9 cellular contexts compared by ENCODE assay signal in the genomic region with DNA sequence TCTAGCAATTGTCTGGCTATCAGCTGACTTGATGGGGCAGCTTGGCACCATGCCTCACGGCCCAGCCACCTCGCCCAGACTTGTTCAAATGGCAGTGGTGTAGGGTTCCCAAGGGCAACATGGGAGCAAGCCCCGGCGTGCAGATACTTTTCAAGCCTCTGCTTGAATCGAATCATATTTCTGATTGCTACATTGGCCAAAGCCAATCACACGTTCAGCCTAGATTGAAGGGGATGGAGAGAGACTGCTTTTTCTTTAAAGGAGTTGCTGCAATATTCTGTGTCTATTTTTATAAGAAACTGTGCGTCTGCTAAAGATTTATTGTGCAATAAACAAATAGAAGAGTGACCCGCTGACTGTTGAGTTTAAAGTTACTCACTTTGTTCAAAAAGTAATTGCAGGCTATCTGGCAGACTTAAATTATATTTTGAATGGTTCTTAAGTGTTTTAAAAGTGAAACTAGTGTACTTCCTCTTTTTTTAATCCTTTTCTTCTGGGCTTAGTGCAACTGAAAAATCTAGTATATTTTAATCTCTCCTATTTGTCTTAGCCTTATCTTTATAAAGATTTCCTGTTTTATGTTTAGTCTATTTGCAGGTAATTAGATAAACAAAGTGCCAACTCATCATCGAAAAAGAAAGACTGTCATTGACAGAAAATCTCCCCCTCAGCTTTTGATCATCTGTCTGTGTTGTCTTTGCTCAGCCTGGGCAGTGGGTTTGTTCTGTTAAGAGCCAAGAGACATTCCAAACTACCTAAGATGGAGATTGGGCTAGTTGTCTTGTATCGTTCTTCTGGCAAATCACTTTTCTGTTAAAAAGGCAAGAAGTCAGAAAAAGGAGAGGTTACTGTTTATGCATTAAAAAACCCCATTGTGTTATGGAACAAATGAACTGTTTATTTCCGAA.
DNase-seq lines count a peak whose midpoint lies in the region; ATAC-seq and TF ChIP-seq lines count a peak whose summit lies in the region.
"Had no signal": no experiment of that assay in that cellular context is flagged by ENCODE, and none has a peak within 500 bp of the region (broad histone marks: within the 10 kb centered on the region; RNA-seq: fewer than 3 reads in every experiment).

No MANE protein-coding gene starts in this region.

- H2BK5ac ChIP-seq in neuronal stem cell (ENCODE audit: low read length), result no peak overlapping the region

- H2AFZ ChIP-seq in neuronal stem cell (ENCODE audit: low read length), result no peak overlapping the region

- WGBS in neuronal stem cell (ENCODE audit: extremely low coverage in 2 of 2, insufficient read length in 2 of 2, insufficient replicate concordance in 1 of 2), 2 donors, result no CpG with 5 or more reads among the region's 11 CpGs

- H3K27me3 ChIP-seq in vagina (no peaks in the 10 kb centered on the region), neuronal stem cell (ENCODE audit: control insufficient read depth in 3 of 3, insufficient read depth in 3 of 3, low read depth in 1 of 3, low read length in 3 of 3) (no peaks in the 10 kb centered on the region)

- H3K4me3 ChIP-seq in fibroblast of the aortic adventitia (ENCODE audit: low read depth, low read length) (peak overlapping the region; percentile 44), vagina (peak overlapping the region in 1 of 2 donors; percentile 24), neuronal stem cell (ENCODE audit: low read length in 2 of 2) (no peak overlapping the region)

- H3K4ac ChIP-seq in neuronal stem cell (ENCODE audit: low read length), result no peak overlapping the region

- H3K36me3 ChIP-seq in vagina (no peaks in the 10 kb centered on the region), neuronal stem cell (replicated peaks in 1 of 2; ENCODE audit: control insufficient read depth in 2 of 2, insufficient read depth in 2 of 2, low read length in 2 of 2) (peaks cover 0 to 9% of the 10 kb centered on the region in 2 donors)

- no peak for TF ChIP-seq CTCF in fibroblast of the aortic adventitia (IDR thresholded peaks at IDR 0.05; ENCODE audit: insufficient read depth, low read length)
- TF ChIP-seq CTCF in vagina (IDR thresholded peaks at IDR 0.05), result no peak

- no peak for TF ChIP-seq POLR2A in vagina (IDR thresholded peaks at IDR 0.05)

- H3K27ac ChIP-seq in vagina, result peak overlapping the region; percentile 42
- H3K27ac ChIP-seq in neuronal stem cell (replicated peaks; ENCODE audit: low read length), result no peak overlapping the region
- H3K27ac ChIP-seq: KMS-11 had no signal

- no peak overlapping the region for H2BK15ac ChIP-seq in neuronal stem cell (ENCODE audit: low read length)

- H2BK120ac ChIP-seq in neuronal stem cell (ENCODE audit: low read depth, low read length), result no peak overlapping the region

- ATAC-seq in GM18519 (IDR thresholded peaks at IDR 0.05; ENCODE audit: low FRiP score, unreplicated experiment) (peak; percentile 75), HG03135 (IDR thresholded peaks at IDR 0.05; ENCODE audit: unreplicated experiment) (peak; percentile 83), HG03280 (IDR thresholded peaks at IDR 0.05; ENCODE audit: unreplicated experiment) (no peak)

- no peak overlapping the region for H3K23ac ChIP-seq in neuronal stem cell (ENCODE audit: low read depth, low read length, poor library complexity)

- H2BK12ac ChIP-seq in neuronal stem cell (ENCODE audit: low read length), result no peak overlapping the region

- no peak overlapping the region for H3K18ac ChIP-seq in neuronal stem cell (ENCODE audit: low read length)

- no peak overlapping the region for H4K91ac ChIP-seq in neuronal stem cell (ENCODE audit: low read depth, low read length, poor library complexity)

- H3K9ac ChIP-seq in neuronal stem cell (ENCODE audit: low read depth, low read length, poor library complexity), result no peak overlapping the region
- H3K9ac ChIP-seq: KMS-11 had no signal

- H4K8ac ChIP-seq in neuronal stem cell (ENCODE audit: low read depth, low read length), result no peak overlapping the region

- H3K4me2 ChIP-seq in neuronal stem cell (ENCODE audit: insufficient read depth, low read length, poor library complexity, severe bottlenecking), result no peak overlapping the region
- H3K4me2 ChIP-seq: KMS-11 had no signal

- no peaks in the 10 kb centered on the region for H3K79me1 ChIP-seq in neuronal stem cell (ENCODE audit: low read depth, low read length)

- H3K14ac ChIP-seq in neuronal stem cell (ENCODE audit: low read length), result no peak overlapping the region

- peaks cover 20% of the 10 kb centered on the region for H3K4me1 ChIP-seq in vagina
- no peaks in the 10 kb centered on the region for H3K4me1 ChIP-seq in neuronal stem cell (ENCODE audit: control insufficient read depth in 2 of 2, insufficient read depth in 1 of 2, low read depth in 1 of 2, low read length in 2 of 2)

- no peak overlapping the region for H2AK5ac ChIP-seq in neuronal stem cell (ENCODE audit: low read depth, low read length)

- peak; percentile 62 to 92 for DNase-seq in NOMO-1 (lab: John Stamatoyannopoulos, UW; ENCODE audit: unreplicated experiment in 2 of 2)
- DNase-seq in fibroblast of the aortic adventitia (ENCODE audit: low read depth), result peak; percentile 72
- DNase-seq in vagina (ENCODE audit: extremely low spot score in 2 of 2), result no peak
- no peak for DNase-seq in neuronal stem cell (ENCODE audit: low spot score)
- DNase-seq in medulla oblongata (ENCODE audit: extremely low spot score), result no peak

- intact Hi-C loops in vagina (cut with DNase I), result no loop called here

- H3K9me3 ChIP-seq in vagina (no peaks in the 10 kb centered on the region), neuronal stem cell (replicated peaks in 1 of 2; ENCODE audit: control insufficient read depth in 2 of 2, insufficient read depth in 1 of 2, low read depth in 1 of 2, low read length in 2 of 2) (peaks cover 2 to 20% of the 10 kb centered on the region in 2 donors)

Comparison
In these comparisons a context has a peak if more than half of its experiments do, and no peak if none do; other contexts are left out.
1. DNase-seq: peak in NOMO-1 (2 of 2) and fibroblast of the aortic adventitia (single experiment); none in vagina (0 of 2), neuronal stem cell (single experiment) and medulla oblongata (single experiment).